Comparison of ENCODE assay signal across 1 cellular context in the genomic region with DNA sequence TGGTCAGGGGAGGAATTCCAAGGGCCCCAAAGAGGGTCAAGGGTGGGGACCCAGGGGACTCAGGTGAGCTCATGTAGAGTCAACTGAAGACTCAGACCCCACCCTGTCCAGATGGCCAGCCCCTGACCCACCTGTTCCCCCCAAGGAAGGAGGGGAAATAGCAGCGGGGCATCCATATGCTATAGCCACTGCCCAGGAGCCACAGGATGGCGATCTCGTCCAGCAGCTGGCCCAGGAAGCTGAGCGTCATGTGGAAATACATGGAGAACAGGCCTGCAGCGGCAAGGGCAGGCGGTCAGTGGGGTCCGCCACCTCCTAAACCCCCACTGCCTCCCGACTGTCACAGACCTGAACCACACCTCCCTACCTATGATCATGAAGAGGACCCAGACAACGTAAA.
TF ChIP-seq lines count a peak whose summit lies in the region.

No MANE protein-coding gene starts in this region.

TF ChIP-seq in WTC11, 78 proteins besides CTCF, POLR2A, EP300 and RAD21:
- TF ChIP-seq, protein P1, sequence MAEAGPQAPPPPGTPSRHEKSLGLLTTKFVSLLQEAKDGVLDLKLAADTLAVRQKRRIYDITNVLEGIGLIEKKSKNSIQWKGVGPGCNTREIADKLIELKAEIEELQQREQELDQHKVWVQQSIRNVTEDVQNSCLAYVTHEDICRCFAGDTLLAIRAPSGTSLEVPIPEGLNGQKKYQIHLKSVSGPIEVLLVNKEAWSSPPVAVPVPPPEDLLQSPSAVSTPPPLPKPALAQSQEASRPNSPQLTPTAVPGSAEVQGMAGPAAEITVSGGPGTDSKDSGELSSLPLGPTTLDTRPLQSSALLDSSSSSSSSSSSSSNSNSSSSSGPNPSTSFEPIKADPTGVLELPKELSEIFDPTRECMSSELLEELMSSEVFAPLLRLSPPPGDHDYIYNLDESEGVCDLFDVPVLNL (CRISPR knock-in tag; IDR thresholded peaks at IDR 0.05; ENCODE audit: borderline replicate concordance, low read depth): no peak
- TF ChIP-seq, protein P2, sequence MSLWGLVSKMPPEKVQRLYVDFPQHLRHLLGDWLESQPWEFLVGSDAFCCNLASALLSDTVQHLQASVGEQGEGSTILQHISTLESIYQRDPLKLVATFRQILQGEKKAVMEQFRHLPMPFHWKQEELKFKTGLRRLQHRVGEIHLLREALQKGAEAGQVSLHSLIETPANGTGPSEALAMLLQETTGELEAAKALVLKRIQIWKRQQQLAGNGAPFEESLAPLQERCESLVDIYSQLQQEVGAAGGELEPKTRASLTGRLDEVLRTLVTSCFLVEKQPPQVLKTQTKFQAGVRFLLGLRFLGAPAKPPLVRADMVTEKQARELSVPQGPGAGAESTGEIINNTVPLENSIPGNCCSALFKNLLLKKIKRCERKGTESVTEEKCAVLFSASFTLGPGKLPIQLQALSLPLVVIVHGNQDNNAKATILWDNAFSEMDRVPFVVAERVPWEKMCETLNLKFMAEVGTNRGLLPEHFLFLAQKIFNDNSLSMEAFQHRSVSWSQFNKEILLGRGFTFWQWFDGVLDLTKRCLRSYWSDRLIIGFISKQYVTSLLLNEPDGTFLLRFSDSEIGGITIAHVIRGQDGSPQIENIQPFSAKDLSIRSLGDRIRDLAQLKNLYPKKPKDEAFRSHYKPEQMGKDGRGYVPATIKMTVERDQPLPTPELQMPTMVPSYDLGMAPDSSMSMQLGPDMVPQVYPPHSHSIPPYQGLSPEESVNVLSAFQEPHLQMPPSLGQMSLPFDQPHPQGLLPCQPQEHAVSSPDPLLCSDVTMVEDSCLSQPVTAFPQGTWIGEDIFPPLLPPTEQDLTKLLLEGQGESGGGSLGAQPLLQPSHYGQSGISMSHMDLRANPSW (CRISPR knock-in tag; conservative IDR thresholded peaks at IDR 0.05; ENCODE audit: low read depth): no peak
- TF ChIP-seq SMAD4 (CRISPR knock-in tag; IDR thresholded peaks at IDR 0.05) (no peak), PRRX2 (CRISPR knock-in tag; IDR thresholded peaks at IDR 0.05) (no peak), NFE2L1 (CRISPR knock-in tag; IDR thresholded peaks at IDR 0.05) (no peak), IRF2 (CRISPR knock-in tag; IDR thresholded peaks at IDR 0.05; ENCODE audit: borderline replicate concordance, low read depth) (no peak), ESRRA (CRISPR knock-in tag; IDR thresholded peaks at IDR 0.05; ENCODE audit: borderline replicate concordance) (no peak), TEAD1 (CRISPR knock-in tag; IDR thresholded peaks at IDR 0.05) (no peak), NR2C2 (CRISPR knock-in tag; IDR thresholded peaks at IDR 0.05) (no peak), NR3C1 (CRISPR knock-in tag; conservative IDR thresholded peaks at IDR 0.05; ENCODE audit: low read depth) (no peak), ELF4 (CRISPR knock-in tag; IDR thresholded peaks at IDR 0.05; ENCODE audit: low read depth) (no peak)
- TF ChIP-seq, protein P3, sequence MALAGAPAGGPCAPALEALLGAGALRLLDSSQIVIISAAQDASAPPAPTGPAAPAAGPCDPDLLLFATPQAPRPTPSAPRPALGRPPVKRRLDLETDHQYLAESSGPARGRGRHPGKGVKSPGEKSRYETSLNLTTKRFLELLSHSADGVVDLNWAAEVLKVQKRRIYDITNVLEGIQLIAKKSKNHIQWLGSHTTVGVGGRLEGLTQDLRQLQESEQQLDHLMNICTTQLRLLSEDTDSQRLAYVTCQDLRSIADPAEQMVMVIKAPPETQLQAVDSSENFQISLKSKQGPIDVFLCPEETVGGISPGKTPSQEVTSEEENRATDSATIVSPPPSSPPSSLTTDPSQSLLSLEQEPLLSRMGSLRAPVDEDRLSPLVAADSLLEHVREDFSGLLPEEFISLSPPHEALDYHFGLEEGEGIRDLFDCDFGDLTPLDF (CRISPR knock-in tag; IDR thresholded peaks at IDR 0.05): no peak
- TF ChIP-seq, protein P4, sequence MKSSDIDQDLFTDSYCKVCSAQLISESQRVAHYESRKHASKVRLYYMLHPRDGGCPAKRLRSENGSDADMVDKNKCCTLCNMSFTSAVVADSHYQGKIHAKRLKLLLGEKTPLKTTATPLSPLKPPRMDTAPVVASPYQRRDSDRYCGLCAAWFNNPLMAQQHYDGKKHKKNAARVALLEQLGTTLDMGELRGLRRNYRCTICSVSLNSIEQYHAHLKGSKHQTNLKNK (CRISPR knock-in tag; IDR thresholded peaks at IDR 0.05): no peak
- TF ChIP-seq, protein P5, sequence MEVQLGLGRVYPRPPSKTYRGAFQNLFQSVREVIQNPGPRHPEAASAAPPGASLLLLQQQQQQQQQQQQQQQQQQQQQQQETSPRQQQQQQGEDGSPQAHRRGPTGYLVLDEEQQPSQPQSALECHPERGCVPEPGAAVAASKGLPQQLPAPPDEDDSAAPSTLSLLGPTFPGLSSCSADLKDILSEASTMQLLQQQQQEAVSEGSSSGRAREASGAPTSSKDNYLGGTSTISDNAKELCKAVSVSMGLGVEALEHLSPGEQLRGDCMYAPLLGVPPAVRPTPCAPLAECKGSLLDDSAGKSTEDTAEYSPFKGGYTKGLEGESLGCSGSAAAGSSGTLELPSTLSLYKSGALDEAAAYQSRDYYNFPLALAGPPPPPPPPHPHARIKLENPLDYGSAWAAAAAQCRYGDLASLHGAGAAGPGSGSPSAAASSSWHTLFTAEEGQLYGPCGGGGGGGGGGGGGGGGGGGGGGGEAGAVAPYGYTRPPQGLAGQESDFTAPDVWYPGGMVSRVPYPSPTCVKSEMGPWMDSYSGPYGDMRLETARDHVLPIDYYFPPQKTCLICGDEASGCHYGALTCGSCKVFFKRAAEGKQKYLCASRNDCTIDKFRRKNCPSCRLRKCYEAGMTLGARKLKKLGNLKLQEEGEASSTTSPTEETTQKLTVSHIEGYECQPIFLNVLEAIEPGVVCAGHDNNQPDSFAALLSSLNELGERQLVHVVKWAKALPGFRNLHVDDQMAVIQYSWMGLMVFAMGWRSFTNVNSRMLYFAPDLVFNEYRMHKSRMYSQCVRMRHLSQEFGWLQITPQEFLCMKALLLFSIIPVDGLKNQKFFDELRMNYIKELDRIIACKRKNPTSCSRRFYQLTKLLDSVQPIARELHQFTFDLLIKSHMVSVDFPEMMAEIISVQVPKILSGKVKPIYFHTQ (CRISPR knock-in tag; IDR thresholded peaks at IDR 0.05): no peak
- TF ChIP-seq, protein P6, sequence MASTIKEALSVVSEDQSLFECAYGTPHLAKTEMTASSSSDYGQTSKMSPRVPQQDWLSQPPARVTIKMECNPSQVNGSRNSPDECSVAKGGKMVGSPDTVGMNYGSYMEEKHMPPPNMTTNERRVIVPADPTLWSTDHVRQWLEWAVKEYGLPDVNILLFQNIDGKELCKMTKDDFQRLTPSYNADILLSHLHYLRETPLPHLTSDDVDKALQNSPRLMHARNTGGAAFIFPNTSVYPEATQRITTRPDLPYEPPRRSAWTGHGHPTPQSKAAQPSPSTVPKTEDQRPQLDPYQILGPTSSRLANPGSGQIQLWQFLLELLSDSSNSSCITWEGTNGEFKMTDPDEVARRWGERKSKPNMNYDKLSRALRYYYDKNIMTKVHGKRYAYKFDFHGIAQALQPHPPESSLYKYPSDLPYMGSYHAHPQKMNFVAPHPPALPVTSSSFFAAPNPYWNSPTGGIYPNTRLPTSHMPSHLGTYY (CRISPR knock-in tag; IDR thresholded peaks at IDR 0.05): no peak
- TF ChIP-seq, protein P7, sequence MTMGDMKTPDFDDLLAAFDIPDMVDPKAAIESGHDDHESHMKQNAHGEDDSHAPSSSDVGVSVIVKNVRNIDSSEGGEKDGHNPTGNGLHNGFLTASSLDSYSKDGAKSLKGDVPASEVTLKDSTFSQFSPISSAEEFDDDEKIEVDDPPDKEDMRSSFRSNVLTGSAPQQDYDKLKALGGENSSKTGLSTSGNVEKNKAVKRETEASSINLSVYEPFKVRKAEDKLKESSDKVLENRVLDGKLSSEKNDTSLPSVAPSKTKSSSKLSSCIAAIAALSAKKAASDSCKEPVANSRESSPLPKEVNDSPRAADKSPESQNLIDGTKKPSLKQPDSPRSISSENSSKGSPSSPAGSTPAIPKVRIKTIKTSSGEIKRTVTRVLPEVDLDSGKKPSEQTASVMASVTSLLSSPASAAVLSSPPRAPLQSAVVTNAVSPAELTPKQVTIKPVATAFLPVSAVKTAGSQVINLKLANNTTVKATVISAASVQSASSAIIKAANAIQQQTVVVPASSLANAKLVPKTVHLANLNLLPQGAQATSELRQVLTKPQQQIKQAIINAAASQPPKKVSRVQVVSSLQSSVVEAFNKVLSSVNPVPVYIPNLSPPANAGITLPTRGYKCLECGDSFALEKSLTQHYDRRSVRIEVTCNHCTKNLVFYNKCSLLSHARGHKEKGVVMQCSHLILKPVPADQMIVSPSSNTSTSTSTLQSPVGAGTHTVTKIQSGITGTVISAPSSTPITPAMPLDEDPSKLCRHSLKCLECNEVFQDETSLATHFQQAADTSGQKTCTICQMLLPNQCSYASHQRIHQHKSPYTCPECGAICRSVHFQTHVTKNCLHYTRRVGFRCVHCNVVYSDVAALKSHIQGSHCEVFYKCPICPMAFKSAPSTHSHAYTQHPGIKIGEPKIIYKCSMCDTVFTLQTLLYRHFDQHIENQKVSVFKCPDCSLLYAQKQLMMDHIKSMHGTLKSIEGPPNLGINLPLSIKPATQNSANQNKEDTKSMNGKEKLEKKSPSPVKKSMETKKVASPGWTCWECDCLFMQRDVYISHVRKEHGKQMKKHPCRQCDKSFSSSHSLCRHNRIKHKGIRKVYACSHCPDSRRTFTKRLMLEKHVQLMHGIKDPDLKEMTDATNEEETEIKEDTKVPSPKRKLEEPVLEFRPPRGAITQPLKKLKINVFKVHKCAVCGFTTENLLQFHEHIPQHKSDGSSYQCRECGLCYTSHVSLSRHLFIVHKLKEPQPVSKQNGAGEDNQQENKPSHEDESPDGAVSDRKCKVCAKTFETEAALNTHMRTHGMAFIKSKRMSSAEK (CRISPR knock-in tag; IDR thresholded peaks at IDR 0.05; ENCODE audit: borderline replicate concordance): no peak
- TF ChIP-seq, protein P8, sequence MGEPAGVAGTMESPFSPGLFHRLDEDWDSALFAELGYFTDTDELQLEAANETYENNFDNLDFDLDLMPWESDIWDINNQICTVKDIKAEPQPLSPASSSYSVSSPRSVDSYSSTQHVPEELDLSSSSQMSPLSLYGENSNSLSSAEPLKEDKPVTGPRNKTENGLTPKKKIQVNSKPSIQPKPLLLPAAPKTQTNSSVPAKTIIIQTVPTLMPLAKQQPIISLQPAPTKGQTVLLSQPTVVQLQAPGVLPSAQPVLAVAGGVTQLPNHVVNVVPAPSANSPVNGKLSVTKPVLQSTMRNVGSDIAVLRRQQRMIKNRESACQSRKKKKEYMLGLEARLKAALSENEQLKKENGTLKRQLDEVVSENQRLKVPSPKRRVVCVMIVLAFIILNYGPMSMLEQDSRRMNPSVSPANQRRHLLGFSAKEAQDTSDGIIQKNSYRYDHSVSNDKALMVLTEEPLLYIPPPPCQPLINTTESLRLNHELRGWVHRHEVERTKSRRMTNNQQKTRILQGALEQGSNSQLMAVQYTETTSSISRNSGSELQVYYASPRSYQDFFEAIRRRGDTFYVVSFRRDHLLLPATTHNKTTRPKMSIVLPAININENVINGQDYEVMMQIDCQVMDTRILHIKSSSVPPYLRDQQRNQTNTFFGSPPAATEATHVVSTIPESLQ (CRISPR knock-in tag; IDR thresholded peaks at IDR 0.05): no peak
